ENCODE assay signal across 19 cellular contexts in genomic region chr4:106056914-106057313, GRCh38.
DNase-seq lines count a peak whose midpoint lies in the region; ATAC-seq and TF ChIP-seq lines count a peak whose summit lies in the region.
"Had no signal": no experiment of that assay in that cellular context is flagged by ENCODE, and none has a peak within 500 bp of the region (broad histone marks: within the 10 kb centered on the region; RNA-seq: fewer than 3 reads in every experiment).

No MANE protein-coding gene starts in this region.

- no peaks in the 10 kb centered on the region for H3K9me3 ChIP-seq in iPS DF 6.9 (ENCODE audit: control insufficient read depth, insufficient read depth, low read length)

- TF ChIP-seq CTCF in GM12865 (IDR thresholded peaks at IDR 0.05; ENCODE audit: insufficient read depth, low read depth, low read length, missing control alignments), result no peak

- H3K4me3 ChIP-seq in GM12865 (ENCODE audit: low read depth, low read length) (no peak overlapping the region), iPS DF 6.9 (ENCODE audit: low read length) (no peak overlapping the region)

- no peak overlapping the region for H3K27ac ChIP-seq in iPS DF 6.9 (ENCODE audit: low read length)
- H3K27ac ChIP-seq: 22Rv1 had no signal

- no peaks in the 10 kb centered on the region for H3K36me3 ChIP-seq in iPS DF 6.9 (ENCODE audit: control insufficient read depth, insufficient read depth, low read length)

- H3K4me1 ChIP-seq in iPS DF 6.9 (ENCODE audit: control insufficient read depth, insufficient read depth, low read length), result no peaks in the 10 kb centered on the region; the same call in 1 of the 2 replicates

- H3K27me3 ChIP-seq in iPS DF 6.9 (ENCODE audit: control insufficient read depth, insufficient read depth, low read length), result no peaks in the 10 kb centered on the region

- ATAC-seq in HG02610 (IDR thresholded peaks at IDR 0.05; ENCODE audit: unreplicated experiment) (peak; percentile 90), GM21515 (IDR thresholded peaks at IDR 0.05; ENCODE audit: unreplicated experiment) (no peak)

- DNase-seq in GM12865 (ENCODE audit: low read depth), result peak; percentile 7
- DNase-seq in NCI-H69 (lab: John Stamatoyannopoulos, UW), result peak; percentile 8
- DNase-seq in iPS DF 6.9 (ENCODE audit: low read depth, low spot score), result peak; percentile 16
- no peak for DNase-seq in activated CD4-positive, CD25-positive, alpha-beta regulatory T cell (lab: John Stamatoyannopoulos, UW)
- DNase-seq in Kasumi-1 (lab: John Stamatoyannopoulos, UW), result no peak
- DNase-seq in SHP77 (lab: John Stamatoyannopoulos, UW), result no peak
- DNase-seq: CD4-positive, CD25-positive, alpha-beta regulatory T cell; DMS53; KG1; NCI-H1092 treated with DMSO at 0.1 percent for 48 hours; NCI-H1694 treated with DMSO at 0.1 percent for 48 hours; NCI-H2107; NCI-H2227 treated with DMSO at 0.1 percent for 48 hours; NCI-H524 treated with DMSO at 0.1 percent for 48 hours; NK-92 treated with Interleukin-12 subunit alpha and Interleukin-12 subunit beta, amount 100 ng/mL, for 24 hours; RPMI8226 had no signal

Comparison
In these comparisons a context has a peak if more than half of its experiments do, and no peak if none do; other contexts are left out.
1. DNase-seq: peak in GM12865 (single experiment), NCI-H69 (single experiment) and iPS DF 6.9 (single experiment); none in activated CD4-positive, CD25-positive, alpha-beta regulatory T cell (0 of 4), Kasumi-1 (0 of 2) and SHP77 (0 of 2).